ENCODE assay signal across 8 cellular contexts in genomic region chr17:29140051-29140582, GRCh38. TPM values are rescaled to one million over a fixed set of nuclear protein-coding genes. Genes with fewer than 3 reads are reported as not detected.
A peak's percentile ranks its signal among the peaks of the same experiment; 100 is the strongest.
DNase-seq lines count a peak whose midpoint lies in the region; ATAC-seq and TF ChIP-seq lines count a peak whose summit lies in the region.

No MANE protein-coding gene starts in this region.

- H3K27ac ChIP-seq in OCI-LY3 (ENCODE audit: low read length) (peak overlapping the region; percentile 80), esophagus muscularis mucosa (replicated peaks in 1 of 4) (peak overlapping the region; percentile 79 to 86 (median 80)), neural cell (ENCODE audit: low read length) (peak overlapping the region; percentile 72)

- peak; percentile 96 for DNase-seq in G401 (ENCODE audit: low spot score)
- peak; percentile 66 for DNase-seq in activated T-cell treated with anti-CD3 and anti-CD28 coated beads for 4 hours
- DNase-seq in esophagus muscularis mucosa (ENCODE audit: extremely low spot score): peak; percentile 95
- DNase-seq in 8988T: no peak

- in situ Hi-C loops in G401 (cut with HindIII; ENCODE audit: low sequenced_read_pairs): no loop called here

- TF ChIP-seq RAD21 in neural cell (conservative IDR thresholded peaks at IDR 0.05): no peak

- H3K27me3 Mint-ChIP-seq in stimulated activated naive CD8-positive, alpha-beta T cell treated with anti-CD3 and anti-CD28 coated beads, Interleukin-15, Interleukin-2, amounts not matched to agents 100 ng/mL and 50 ng/mL, for 24 hours: no peaks in the 10 kb centered on the region

- H3K9me2 ChIP-seq in neural cell (ENCODE audit: insufficient read depth, low read length): no peaks in the 10 kb centered on the region

- H3K79me2 ChIP-seq in OCI-LY3 (ENCODE audit: low read length) (peaks cover 22% of the 10 kb centered on the region), neural cell (replicated peaks; ENCODE audit: insufficient read depth, low read length) (no peaks in the 10 kb centered on the region)

- H3K27ac Mint-ChIP-seq in stimulated activated naive CD8-positive, alpha-beta T cell treated with anti-CD3 and anti-CD28 coated beads, Interleukin-15, Interleukin-2, amounts not matched to agents 100 ng/mL and 50 ng/mL, for 24 hours: peak overlapping the region; percentile 94

- no peaks in the 10 kb centered on the region for H3K9me3 Mint-ChIP-seq in stimulated activated naive CD8-positive, alpha-beta T cell treated with anti-CD3 and anti-CD28 coated beads, Interleukin-15, Interleukin-2, amounts not matched to agents 100 ng/mL and 50 ng/mL, for 24 hours

- TF ChIP-seq CTCF in OCI-LY3 (IDR thresholded peaks at IDR 0.05; ENCODE audit: low read depth, low read length) (no peak), esophagus muscularis mucosa (IDR thresholded peaks at IDR 0.05) (no peak), neural cell (IDR thresholded peaks at IDR 0.05; ENCODE audit: poor library complexity, severe bottlenecking) (no peak)

- H3K4me1 ChIP-seq in OCI-LY3 (ENCODE audit: low read length) (peaks cover 45% of the 10 kb centered on the region), esophagus muscularis mucosa (peaks cover 46 to 56% (median 52%) of the 10 kb centered on the region in 4 donors)

- peak; percentile 65 for TF ChIP-seq POLR2A in esophagus muscularis mucosa (IDR thresholded peaks at IDR 0.05; ENCODE audit: low read depth)

- peak; percentile 37 for ATAC-seq in HG02610 (IDR thresholded peaks at IDR 0.05; ENCODE audit: unreplicated experiment)

- 5% methylated on average over 5 of the region's 14 CpGs for WGBS in esophagus muscularis mucosa

- no peak for TF ChIP-seq EP300 in esophagus muscularis mucosa (IDR thresholded peaks at IDR 0.05)
- no peak for TF ChIP-seq EP300 in neural cell (conservative IDR thresholded peaks at IDR 0.05; ENCODE audit: poor library complexity, severe bottlenecking)

- no peaks in the 10 kb centered on the region for H3K36me3 Mint-ChIP-seq in stimulated activated naive CD8-positive, alpha-beta T cell treated with anti-CD3 and anti-CD28 coated beads, Interleukin-15, Interleukin-2, amounts not matched to agents 100 ng/mL and 50 ng/mL, for 24 hours (ENCODE audit: low read depth)

- H3K9me3 ChIP-seq in OCI-LY3 (ENCODE audit: insufficient read depth, low read length): no peaks in the 10 kb centered on the region
- H3K9me3 ChIP-seq in esophagus muscularis mucosa: no peaks in the 10 kb centered on the region
- no peaks in the 10 kb centered on the region for H3K9me3 ChIP-seq in neural cell (ENCODE audit: low read length)

- H3K4me2 ChIP-seq in OCI-LY3 (ENCODE audit: low read length) (peak overlapping the region; percentile 95), neural cell (ENCODE audit: low read length) (no peak overlapping the region)

- peaks cover 82% of the 10 kb centered on the region for H3K4me1 Mint-ChIP-seq in stimulated activated naive CD8-positive, alpha-beta T cell treated with anti-CD3 and anti-CD28 coated beads, Interleukin-15, Interleukin-2, amounts not matched to agents 100 ng/mL and 50 ng/mL, for 24 hours (ENCODE audit: low read depth)

- peak overlapping the region; percentile 94 for H3K4me3 Mint-ChIP-seq in stimulated activated naive CD8-positive, alpha-beta T cell treated with anti-CD3 and anti-CD28 coated beads, Interleukin-15, Interleukin-2, amounts not matched to agents 100 ng/mL and 50 ng/mL, for 24 hours

- intact Hi-C loops in esophagus muscularis mucosa (cut with DNase I): no loop called here

- peak overlapping the region; percentile 81 for H3K4me3 ChIP-seq in OCI-LY3 (ENCODE audit: low read length)
- H3K4me3 ChIP-seq in esophagus muscularis mucosa: peak overlapping the region; percentile 46 to 56 (median 48)
- peak overlapping the region; percentile 46 for H3K4me3 ChIP-seq in neural cell (ENCODE audit: low read length)

- H4K20me1 ChIP-seq in OCI-LY3 (ENCODE audit: insufficient read depth, low read length): peaks cover 6% of the 10 kb centered on the region; the same call in 1 of the 2 replicates
- H4K20me1 ChIP-seq in neural cell (ENCODE audit: insufficient read depth): no peaks in the 10 kb centered on the region

- no peaks in the 10 kb centered on the region for H3F3A ChIP-seq in neural cell (ENCODE audit: insufficient read depth, low read length, poor library complexity, severe bottlenecking)

- no peaks in the 10 kb centered on the region for H3K27me3 ChIP-seq in OCI-LY3 (ENCODE audit: low read depth, low read length)
- H3K27me3 ChIP-seq in esophagus muscularis mucosa: no peaks in the 10 kb centered on the region
- H3K27me3 ChIP-seq in neural cell (ENCODE audit: insufficient read depth, low read depth, low read length): no peaks in the 10 kb centered on the region

- H2AFZ ChIP-seq in OCI-LY3 (ENCODE audit: low read depth, low read length) (no peak overlapping the region; the same call in 1 of the 2 replicates), neural cell (ENCODE audit: low read depth, low read length) (no peak overlapping the region)

- H3K36me3 ChIP-seq in OCI-LY3 (replicated peaks; ENCODE audit: low read depth, low read length) (peaks cover 11% of the 10 kb centered on the region), esophagus muscularis mucosa (peaks cover 0 to 9% (median 2%) of the 10 kb centered on the region in 4 donors), neural cell (ENCODE audit: insufficient read depth, low read length) (no peaks in the 10 kb centered on the region)

- H3K9ac ChIP-seq in OCI-LY3 (ENCODE audit: low read length): peak overlapping the region; percentile 75
- H3K9ac ChIP-seq in neural cell (ENCODE audit: low read length): peak overlapping the region; percentile 53

TF ChIP-seq in neural cell, 6 proteins besides CTCF, POLR2A, EP300 and RAD21:
- no peak for TF ChIP-seq EZH2 (IDR thresholded peaks at IDR 0.05; ENCODE audit: borderline replicate concordance, insufficient read depth, low read length, poor library complexity, severe bottlenecking)
- no peak for TF ChIP-seq MXI1 (conservative IDR thresholded peaks at IDR 0.05; ENCODE audit: poor library complexity, severe bottlenecking)
- TF ChIP-seq, protein P1, sequence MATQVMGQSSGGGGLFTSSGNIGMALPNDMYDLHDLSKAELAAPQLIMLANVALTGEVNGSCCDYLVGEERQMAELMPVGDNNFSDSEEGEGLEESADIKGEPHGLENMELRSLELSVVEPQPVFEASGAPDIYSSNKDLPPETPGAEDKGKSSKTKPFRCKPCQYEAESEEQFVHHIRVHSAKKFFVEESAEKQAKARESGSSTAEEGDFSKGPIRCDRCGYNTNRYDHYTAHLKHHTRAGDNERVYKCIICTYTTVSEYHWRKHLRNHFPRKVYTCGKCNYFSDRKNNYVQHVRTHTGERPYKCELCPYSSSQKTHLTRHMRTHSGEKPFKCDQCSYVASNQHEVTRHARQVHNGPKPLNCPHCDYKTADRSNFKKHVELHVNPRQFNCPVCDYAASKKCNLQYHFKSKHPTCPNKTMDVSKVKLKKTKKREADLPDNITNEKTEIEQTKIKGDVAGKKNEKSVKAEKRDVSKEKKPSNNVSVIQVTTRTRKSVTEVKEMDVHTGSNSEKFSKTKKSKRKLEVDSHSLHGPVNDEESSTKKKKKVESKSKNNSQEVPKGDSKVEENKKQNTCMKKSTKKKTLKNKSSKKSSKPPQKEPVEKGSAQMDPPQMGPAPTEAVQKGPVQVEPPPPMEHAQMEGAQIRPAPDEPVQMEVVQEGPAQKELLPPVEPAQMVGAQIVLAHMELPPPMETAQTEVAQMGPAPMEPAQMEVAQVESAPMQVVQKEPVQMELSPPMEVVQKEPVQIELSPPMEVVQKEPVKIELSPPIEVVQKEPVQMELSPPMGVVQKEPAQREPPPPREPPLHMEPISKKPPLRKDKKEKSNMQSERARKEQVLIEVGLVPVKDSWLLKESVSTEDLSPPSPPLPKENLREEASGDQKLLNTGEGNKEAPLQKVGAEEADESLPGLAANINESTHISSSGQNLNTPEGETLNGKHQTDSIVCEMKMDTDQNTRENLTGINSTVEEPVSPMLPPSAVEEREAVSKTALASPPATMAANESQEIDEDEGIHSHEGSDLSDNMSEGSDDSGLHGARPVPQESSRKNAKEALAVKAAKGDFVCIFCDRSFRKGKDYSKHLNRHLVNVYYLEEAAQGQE (IDR thresholded peaks at IDR 0.05; ENCODE audit: borderline replicate concordance): no peak
- TF ChIP-seq SMC3 (conservative IDR thresholded peaks at IDR 0.05; ENCODE audit: poor library complexity): no peak
- TF ChIP-seq TAF1 (IDR thresholded peaks at IDR 0.05; ENCODE audit: low read depth): no peak
- no peak for TF ChIP-seq POLR2AphosphoS5 (IDR thresholded peaks at IDR 0.05)
TF ChIP-seq in neural cell: peak in this region for 0.

RNA-seq across cellular contexts. Expression of gene MYO18A, which starts 40.1 kb away (rescaled TPM):
- 26.0 and 42.1 TPM in 2 replicates for total RNA-seq in G401 (2014; rRNA removed; shearing (Covaris generic))
- total RNA-seq in esophagus muscularis mucosa: 10 to 100 TPM; 46.7 to 82.7 (median 64.6) TPM
- polyA plus RNA-seq in neural cell: 21.6 and 23.9 TPM in 2 replicates
- polyA minus RNA-seq in neural cell: 72.5 and 81.3 TPM in 2 replicates
